ENCODE assay signal across 2 cellular contexts in genomic region chr13:48647625-48648024, GRCh38.
TF ChIP-seq lines count a peak whose summit lies in the region.

No MANE protein-coding gene starts in this region.

TF ChIP-seq in K562, 482 proteins besides CTCF, POLR2A, EP300 and RAD21:
- TF ChIP-seq ARID3B (CRISPR knock-in tag; IDR thresholded peaks at IDR 0.05; ENCODE audit: borderline replicate concordance) (no peak), POLR2G (IDR thresholded peaks at IDR 0.05; ENCODE audit: low read depth, low read length) (no peak), HDAC3 (IDR thresholded peaks at IDR 0.05; ENCODE audit: borderline replicate concordance, partially characterized antibody) (no peak)

TF ChIP-seq in liver, 16 proteins besides CTCF, POLR2A, EP300 and RAD21 (continued from another document):
- TF ChIP-seq REST (IDR thresholded peaks at IDR 0.05) (no peak), NR2F2 (IDR thresholded peaks at IDR 0.05) (no peak), TAF1 (conservative IDR thresholded peaks at IDR 0.05) (no peak), JUND (IDR thresholded peaks at IDR 0.05) (no peak), HNF4A (conservative IDR thresholded peaks at IDR 0.05) (no peak), ZBTB33 (IDR thresholded peaks at IDR 0.05) (no peak), FOXA1 (IDR thresholded peaks at IDR 0.05) (no peak), GABPA (IDR thresholded peaks at IDR 0.05 in 1 of 2, conservative IDR thresholded peaks at IDR 0.05 in 1 of 2) (no peak), MAX (IDR thresholded peaks at IDR 0.05) (no peak)
